Comparison of ENCODE assay signal across 28 cellular contexts in the genomic region with DNA sequence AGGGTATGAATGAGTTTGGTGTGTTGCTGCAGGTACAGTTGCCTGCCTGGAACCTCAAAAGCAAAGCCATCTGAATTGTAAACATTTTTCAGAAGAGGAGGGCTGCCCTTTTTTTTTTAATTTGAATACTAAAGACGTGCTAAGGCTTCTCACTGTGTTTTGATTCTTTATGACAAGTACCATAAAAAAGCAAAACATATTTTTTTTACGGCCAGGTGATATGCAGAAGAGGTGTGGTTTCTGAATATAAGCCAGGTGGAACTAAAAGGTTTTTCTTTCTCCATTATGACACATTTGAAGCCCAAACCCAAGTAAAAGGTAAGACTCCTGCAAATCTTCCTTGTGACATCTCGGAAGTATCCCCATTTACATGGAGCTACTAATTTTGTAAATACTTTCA.
"Had no signal": no experiment of that assay in that cellular context is flagged by ENCODE, and none has a peak within 500 bp of the region (broad histone marks: within the 10 kb centered on the region; RNA-seq: fewer than 3 reads in every experiment).

No MANE protein-coding gene starts in this region.

- H3K9me3 Mint-ChIP-seq: nephron; neural progenitor cell; stimulated activated effector memory CD8-positive, alpha-beta T cell treated with anti-CD3 and anti-CD28 coated beads, Interleukin-12 subunit alpha, Interleukin-12 subunit beta, amount 100 ng/mL, for 72 hours; stimulated activated naive B cell treated with anti-CD40 and anti-IgM and Interleukin-4, amounts not matched to agents 10 μg/mL and 1 μg/mL and 100 μg/mL, for 72 hours; stimulated activated naive CD8-positive, alpha-beta T cell treated with anti-CD3 and anti-CD28 coated beads, Interleukin-15, Interleukin-2, amounts not matched to agents 100 ng/mL and 50 ng/mL, for 24 hours; type B pancreatic cell had no signal

- H3K36me3 Mint-ChIP-seq: natural killer cell; neural progenitor cell; stimulated activated effector memory CD8-positive, alpha-beta T cell treated with anti-CD3 and anti-CD28 coated beads, Interleukin-12 subunit alpha, Interleukin-12 subunit beta, amount 100 ng/mL, for 72 hours; stimulated activated naive B cell treated with anti-CD40 and anti-IgM and Interleukin-4, amounts not matched to agents 10 μg/mL and 1 μg/mL and 100 μg/mL, for 72 hours; type B pancreatic cell had no signal

- ATAC-seq: natural killer cell; psoas muscle; right cardiac atrium; right lobe of liver; stimulated activated effector memory CD8-positive, alpha-beta T cell treated with anti-CD3 and anti-CD28 coated beads, Interleukin-12 subunit alpha, Interleukin-12 subunit beta, amount 100 ng/mL, for 72 hours; stimulated activated naive B cell treated with anti-CD40 and anti-IgM and Interleukin-4, amounts not matched to agents 10 μg/mL and 1 μg/mL and 100 μg/mL, for 72 hours; upper lobe of right lung had no signal

- H3K27me3 ChIP-seq: neural progenitor cell, ovary, right lobe of liver, sigmoid colon, stomach, thyroid gland, tibial nerve, upper lobe of right lung, uterus had no signal

- H2AFZ ChIP-seq: neural progenitor cell, parathyroid adenoma had no signal

- FAIRE-seq: small intestine had no signal

- H3K4me1 ChIP-seq: neural progenitor cell, parathyroid adenoma, stomach, tibial nerve, upper lobe of right lung, uterus had no signal

- H3K4me2 ChIP-seq: neural progenitor cell had no signal

- H3K27ac ChIP-seq: neural progenitor cell, ovary, parathyroid adenoma, psoas muscle, right lobe of liver, sigmoid colon, stomach, thoracic aorta, thyroid gland, tibial nerve, upper lobe of right lung, uterus had no signal

- H3K9ac ChIP-seq: neural progenitor cell, parathyroid adenoma had no signal

- H3K4me1 Mint-ChIP-seq: natural killer cell; neural progenitor cell; stimulated activated effector memory CD8-positive, alpha-beta T cell treated with anti-CD3 and anti-CD28 coated beads, Interleukin-12 subunit alpha, Interleukin-12 subunit beta, amount 100 ng/mL, for 72 hours; stimulated activated naive B cell treated with anti-CD40 and anti-IgM and Interleukin-4, amounts not matched to agents 10 μg/mL and 1 μg/mL and 100 μg/mL, for 72 hours had no signal

- H3K4me3 Mint-ChIP-seq: natural killer cell; nephron; neural progenitor cell; stimulated activated effector memory CD8-positive, alpha-beta T cell treated with anti-CD3 and anti-CD28 coated beads, Interleukin-12 subunit alpha, Interleukin-12 subunit beta, amount 100 ng/mL, for 72 hours; stimulated activated naive B cell treated with anti-CD40 and anti-IgM and Interleukin-4, amounts not matched to agents 10 μg/mL and 1 μg/mL and 100 μg/mL, for 72 hours; stimulated activated naive CD8-positive, alpha-beta T cell treated with anti-CD3 and anti-CD28 coated beads, Interleukin-15, Interleukin-2, amounts not matched to agents 100 ng/mL and 50 ng/mL, for 24 hours; type B pancreatic cell had no signal

- H3K36me3 ChIP-seq: neural progenitor cell, ovary, right lobe of liver, sigmoid colon, stomach, thoracic aorta, thyroid gland, tibial nerve, upper lobe of right lung, uterus had no signal

- H3K9me3 ChIP-seq: ovary, psoas muscle, right lobe of liver, sigmoid colon, stomach, thoracic aorta, thyroid gland, tibial nerve, upper lobe of right lung, uterus had no signal

- H3K27ac Mint-ChIP-seq: natural killer cell; nephron; neural progenitor cell; stimulated activated effector memory CD8-positive, alpha-beta T cell treated with anti-CD3 and anti-CD28 coated beads, Interleukin-12 subunit alpha, Interleukin-12 subunit beta, amount 100 ng/mL, for 72 hours; stimulated activated naive B cell treated with anti-CD40 and anti-IgM and Interleukin-4, amounts not matched to agents 10 μg/mL and 1 μg/mL and 100 μg/mL, for 72 hours; stimulated activated naive CD8-positive, alpha-beta T cell treated with anti-CD3 and anti-CD28 coated beads, Interleukin-15, Interleukin-2, amounts not matched to agents 100 ng/mL and 50 ng/mL, for 24 hours; type B pancreatic cell had no signal

- H3K4me3 ChIP-seq: neural progenitor cell, ovary, psoas muscle, right lobe of liver, sigmoid colon, stomach, thoracic aorta, thyroid gland, tibial nerve, upper lobe of right lung, uterus had no signal

- H3K79me2 ChIP-seq: parathyroid adenoma had no signal

- H3K27me3 Mint-ChIP-seq: progenitor cell of endocrine pancreas, type B pancreatic cell had no signal

- DNase-seq: natural killer cell; occipital lobe; ovary; posterior cingulate gyrus; psoas muscle; right cardiac atrium; right lobe of liver; sigmoid colon; small intestine; stimulated activated CD4-positive, alpha-beta T cell treated with anti-CD3 and anti-CD28 coated beads, Interleukin-15, amount 100 ng/mL, for 24 hours; stimulated activated CD4-positive, alpha-beta T cell treated with anti-CD3 and anti-CD28 coated beads, Interleukin-2, amount 100 ng/mL, for 24 hours; stimulated activated CD4-positive, alpha-beta T cell treated with anti-CD3 and anti-CD28 coated beads, Interleukin-2, amount 100 ng/mL, for 48 hours; stimulated activated CD4-positive, alpha-beta T cell treated with anti-CD3 and anti-CD28 coated beads, Interleukin-4, amount 100 ng/mL, for 24 hours; stimulated activated naive B cell treated with anti-CD40 and anti-IgM and Interleukin-4, amounts not matched to agents 10 μg/mL and 1 μg/mL and 100 μg/mL, for 72 hours; stimulated activated naive CD4-positive, alpha-beta T cell treated with Interleukin-2 at 50 U/mL for 16 hours; stomach; thyroid gland; upper lobe of right lung; uterus had no signal
